31 cellular contexts compared by ENCODE assay signal in genomic region chr19:643736-644135, GRCh38. TPM values are rescaled to one million over a fixed set of nuclear protein-coding genes. Genes with fewer than 3 reads are reported as not detected.
"Had no signal": no experiment of that assay in that cellular context is flagged by ENCODE, and none has a peak within 500 bp of the region (broad histone marks: within the 10 kb centered on the region; RNA-seq: fewer than 3 reads in every experiment).

No MANE protein-coding gene starts in this region.

- ATAC-seq: activated CD4-positive, CD25-positive, alpha-beta regulatory T cell treated with anti-CD3 and anti-CD28 coated beads, Interleukin-2, amount 50 U/mL, for 24 hours; body of pancreas; heart right ventricle; sciatic nerve; stimulated activated effector memory CD8-positive, alpha-beta T cell treated with anti-CD3 and anti-CD28 coated beads, Interleukin-12 subunit alpha, Interleukin-12 subunit beta, amount 100 ng/mL, for 72 hours; upper lobe of right lung had no signal

- DNase-seq: activated CD4-positive, alpha-beta T cell treated with anti-CD3 and anti-CD28 coated beads for 48 hours; activated CD4-positive, alpha-beta T cell treated with anti-CD3 and anti-CD28 coated beads, Interleukin-2, amount 50 U/mL, for 48 hours; activated CD8-positive, alpha-beta memory T cell treated with anti-CD3 and anti-CD28 coated beads for 24 hours; activated effector memory CD4-positive, alpha-beta T cell treated with Interleukin-2 at 50 U/mL for 16 hours; activated naive CD4-positive, alpha-beta T cell treated with Interleukin-2 at 50 U/mL for 16 hours; activated naive CD8-positive, alpha-beta T cell treated with anti-CD3 and anti-CD28 coated beads for 36 hours; aorta; body of pancreas; dermis blood vessel endothelial cell; effector CD4-positive, alpha-beta T cell; esophagus squamous epithelium; foreskin melanocyte; heart right ventricle; naive B cell; nephron progenitor cell; stimulated activated CD4-positive, alpha-beta T cell treated with anti-CD3 and anti-CD28 coated beads, Interleukin-4, amount 100 ng/mL, for 24 hours; stomach; T-helper 1 cell; tibial artery; upper lobe of right lung had no signal

- H3K27me3 Mint-ChIP-seq: naive B cell had no signal

- H3K27ac Mint-ChIP-seq: activated naive CD8-positive, alpha-beta T cell treated with anti-CD3 and anti-CD28 coated beads for 36 hours; mesothelial cell of epicardium; nephron progenitor cell; progenitor cell of endocrine pancreas; stimulated activated effector memory CD8-positive, alpha-beta T cell treated with anti-CD3 and anti-CD28 coated beads, Interleukin-12 subunit alpha, Interleukin-12 subunit beta, amount 100 ng/mL, for 72 hours had no signal

- H3K9me3 Mint-ChIP-seq: activated naive CD8-positive, alpha-beta T cell treated with anti-CD3 and anti-CD28 coated beads for 36 hours; mesothelial cell of epicardium; naive B cell; nephron progenitor cell; stimulated activated effector memory CD8-positive, alpha-beta T cell treated with anti-CD3 and anti-CD28 coated beads, Interleukin-12 subunit alpha, Interleukin-12 subunit beta, amount 100 ng/mL, for 72 hours had no signal

- H3K9me3 ChIP-seq: adrenal gland, body of pancreas, esophagus squamous epithelium, heart right ventricle, neutrophil, stomach, tibial artery, upper lobe of right lung had no signal

- H3K4me3 Mint-ChIP-seq: activated naive CD8-positive, alpha-beta T cell treated with anti-CD3 and anti-CD28 coated beads for 36 hours; mesothelial cell of epicardium; naive B cell; nephron progenitor cell; stimulated activated effector memory CD8-positive, alpha-beta T cell treated with anti-CD3 and anti-CD28 coated beads, Interleukin-12 subunit alpha, Interleukin-12 subunit beta, amount 100 ng/mL, for 72 hours had no signal

RNA-seq across cellular contexts. Expression of gene FGF22, which starts 4.1 kb away (rescaled TPM):
- total RNA-seq: activated naive CD8-positive, alpha-beta T cell treated with anti-CD3 and anti-CD28 coated beads for 36 hours; body of pancreas; dermis blood vessel endothelial cell; kidney epithelial cell had no signal

RNA-seq across cellular contexts. Expression of gene PRSS57, which starts 51.5 kb away (rescaled TPM):
- total RNA-seq: activated naive CD8-positive, alpha-beta T cell treated with anti-CD3 and anti-CD28 coated beads for 36 hours; aorta; body of pancreas; dermis blood vessel endothelial cell; esophagus squamous epithelium; glomerular endothelial cell; heart right ventricle; kidney epithelial cell; mesothelial cell of epicardium; osteocyte; progenitor cell of endocrine pancreas; renal cortical epithelial cell; sciatic nerve; stomach; upper lobe of right lung had no signal
